ENCODE assay signal across 8 cellular contexts in the genomic region with DNA sequence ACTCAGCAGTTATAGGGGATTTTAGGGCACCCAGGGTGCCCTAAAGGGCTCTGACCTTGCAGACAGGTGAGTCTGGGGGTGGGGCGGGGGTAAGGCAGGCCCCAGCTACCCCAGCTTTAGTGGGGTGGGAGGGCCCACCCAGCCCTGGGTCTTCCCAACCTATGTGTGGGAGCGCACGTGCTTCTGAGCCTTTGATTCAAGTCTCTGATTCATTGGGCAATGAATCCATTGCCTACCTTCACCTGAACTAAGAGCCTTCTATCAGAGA. TPM values are rescaled to one million over a fixed set of nuclear protein-coding genes. Genes with fewer than 3 reads are reported as not detected.
A peak's percentile ranks its signal among the peaks of the same experiment; 100 is the strongest.
DNase-seq lines count a peak whose midpoint lies in the region; ATAC-seq and TF ChIP-seq lines count a peak whose summit lies in the region.

No MANE protein-coding gene starts in this region.

- H3K9me3 ChIP-seq in heart left ventricle: no peaks in the 10 kb centered on the region
- no peaks in the 10 kb centered on the region for H3K9me3 ChIP-seq in muscle layer of colon (ENCODE audit: low read length)
- no peaks in the 10 kb centered on the region for H3K9me3 ChIP-seq in vagina

- H3K27me3 ChIP-seq in heart left ventricle (no peaks in the 10 kb centered on the region), muscle layer of colon (ENCODE audit: control insufficient read depth in 1 of 2, insufficient read depth in 2 of 2, low read length in 2 of 2) (no peaks in the 10 kb centered on the region), vagina (no peaks in the 10 kb centered on the region)

- H3K27ac ChIP-seq in heart left ventricle (peak overlapping the region; percentile 89 to 99 (median 97)), cingulate gyrus (ENCODE audit: low read depth, low read length) (peak overlapping the region; percentile 76), muscle layer of colon (ENCODE audit: low read depth, low read length) (peak overlapping the region; percentile 93), vagina (peak overlapping the region; percentile 92)

- WGBS in heart left ventricle, 4 donors: 73 to 82% (median 77%) methylated on average over 2 to 3 of the region's 3 CpGs

- TF ChIP-seq CTCF in heart left ventricle (IDR thresholded peaks at IDR 0.05): no peak
- no peak for TF ChIP-seq CTCF in vagina (IDR thresholded peaks at IDR 0.05)

- ATAC-seq in heart left ventricle (no peak), Right ventricle myocardium superior (ENCODE audit: poor library complexity) (no peak), HG02852 (IDR thresholded peaks at IDR 0.05; ENCODE audit: unreplicated experiment) (no peak)

- peaks cover 0 to 46% (median 41%) of the 10 kb centered on the region in 9 donors for H3K36me3 ChIP-seq in heart left ventricle
- peaks cover 27% of the 10 kb centered on the region for H3K36me3 ChIP-seq in muscle layer of colon (ENCODE audit: insufficient read depth, low read length)
- peaks cover 0 to 27% of the 10 kb centered on the region in 2 donors for H3K36me3 ChIP-seq in vagina

- DNase-seq in heart left ventricle (no peak), Right ventricle myocardium superior (no peak), vagina (ENCODE audit: extremely low spot score in 2 of 2) (no peak), OCI-M2 (lab: John Stamatoyannopoulos, UW; ENCODE audit: unreplicated experiment) (no peak), NCI-H446 (lab: John Stamatoyannopoulos, UW) (no peak)

- intact Hi-C loops in heart left ventricle (cut with DNase I): loop anchor here (2.0 to 10.0 kb wide), 8 partner anchors 48 to 222 kb away; no protein-coding TSS in a partner anchor
- intact Hi-C loops in Right ventricle myocardium superior (cut with DNase I): no loop called here
- intact Hi-C loops in vagina (cut with DNase I): loop anchor here (5.0 to 10.0 kb wide), 2 partner anchors 46 to 152 kb away; no protein-coding TSS in a partner anchor

- H3K4me1 ChIP-seq in heart left ventricle: peaks cover 9 to 64% (median 28%) of the 10 kb centered on the region in 12 donors
- H3K4me1 ChIP-seq in muscle layer of colon (ENCODE audit: insufficient read depth, low read length): peaks cover 23% of the 10 kb centered on the region
- H3K4me1 ChIP-seq in vagina: peaks cover 34% of the 10 kb centered on the region

- H3K4me3 ChIP-seq in heart left ventricle: peak overlapping the region; percentile 39 to 82 (median 67)
- H3K4me3 ChIP-seq in muscle layer of colon (ENCODE audit: low read depth in 1 of 2, low read length in 2 of 2): peak overlapping the region; percentile 62 to 84
- H3K4me3 ChIP-seq in vagina: peak overlapping the region; percentile 58 to 67

- H3K9ac ChIP-seq in muscle layer of colon (ENCODE audit: low read length): no peak overlapping the region

- TF ChIP-seq POLR2A in heart left ventricle (IDR thresholded peaks at IDR 0.05) (no peak), vagina (IDR thresholded peaks at IDR 0.05) (no peak)

RNA-seq across cellular contexts. Expression of gene SERPINB1, which starts 0.9 kb away (rescaled TPM):
- total RNA-seq in heart left ventricle: 10 to 100 TPM; 15.6 to 55.6 (median 23.0) TPM
- 10 to 100 TPM; 15.4 to 20.4 TPM for polyA plus RNA-seq in heart left ventricle
- total RNA-seq in Right ventricle myocardium superior: 25.3 TPM
- total RNA-seq in vagina: 38.1 TPM
